Comparison of ENCODE assay signal across 9 cellular contexts in the genomic region with DNA sequence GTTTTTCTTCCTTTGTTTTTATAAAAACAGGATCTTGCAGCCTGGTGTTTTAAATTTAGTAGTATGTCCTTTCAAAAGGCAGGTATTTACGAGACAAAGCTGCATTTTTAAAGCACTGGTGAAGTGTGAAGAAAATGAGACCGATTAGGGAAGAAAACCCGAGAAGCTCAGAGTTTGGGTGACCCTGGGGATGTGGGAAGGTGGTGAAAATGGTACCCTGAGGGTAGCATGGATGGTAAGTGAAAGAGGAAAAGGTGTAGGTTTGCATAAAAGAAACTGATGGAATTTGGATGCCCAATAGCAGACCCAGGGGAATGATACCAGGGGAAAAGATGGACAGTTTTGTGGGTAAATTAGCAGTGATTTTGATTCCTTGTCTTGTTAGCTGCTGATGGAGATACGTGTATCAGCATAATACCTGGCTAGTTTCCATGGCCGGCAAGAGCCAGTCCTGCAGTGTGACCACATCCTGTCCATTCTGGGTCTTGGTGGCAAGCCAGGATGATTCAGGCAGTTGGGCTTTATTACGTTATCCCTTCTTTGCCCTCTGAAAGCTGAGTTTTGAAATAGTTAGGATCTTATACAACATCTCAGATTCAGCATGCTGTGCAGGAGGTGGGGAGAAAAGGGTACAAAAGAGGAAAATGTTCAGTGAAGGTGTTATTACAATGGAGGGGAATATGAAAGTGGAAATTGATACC. TPM values are rescaled to one million over a fixed set of nuclear protein-coding genes. Genes with fewer than 3 reads are reported as not detected.
DNase-seq lines count a peak whose midpoint lies in the region; ATAC-seq and TF ChIP-seq lines count a peak whose summit lies in the region.
"Had no signal": no experiment of that assay in that cellular context is flagged by ENCODE, and none has a peak within 500 bp of the region (broad histone marks: within the 10 kb centered on the region; RNA-seq: fewer than 3 reads in every experiment).

No MANE protein-coding gene starts in this region.

- H3K4me3 ChIP-seq in endodermal cell (ENCODE audit: low read length): no peak overlapping the region
- peak overlapping the region; percentile 18 for H3K4me3 ChIP-seq in neural cell (ENCODE audit: low read length)
- H3K4me3 ChIP-seq: SK-N-MC had no signal

- H3K4me1 Mint-ChIP-seq in endodermal cell: peaks cover 27% of the 10 kb centered on the region

- no peaks in the 10 kb centered on the region for H3K9me3 ChIP-seq in endodermal cell (ENCODE audit: control insufficient read depth, low read length)
- H3K9me3 ChIP-seq in neural cell (ENCODE audit: low read length): no peaks in the 10 kb centered on the region

- H3K9ac ChIP-seq in endodermal cell (ENCODE audit: extremely low read depth, low read length, poor library complexity, severe bottlenecking): no peak overlapping the region
- H3K9ac ChIP-seq in neural cell (ENCODE audit: low read length): no peak overlapping the region

- peaks cover 23% of the 10 kb centered on the region for H3K36me3 Mint-ChIP-seq in endodermal cell (ENCODE audit: low read depth)

- H3K27me3 Mint-ChIP-seq in endodermal cell (ENCODE audit: insufficient read depth): no peaks in the 10 kb centered on the region

- H2AFZ ChIP-seq in neural cell (ENCODE audit: low read depth, low read length): no peak overlapping the region

- no peaks in the 10 kb centered on the region for H4K20me1 ChIP-seq in neural cell (ENCODE audit: insufficient read depth)

- H3K9me3 Mint-ChIP-seq in endodermal cell: no peaks in the 10 kb centered on the region

- H3K4me1 ChIP-seq in endodermal cell (ENCODE audit: control insufficient read depth, insufficient read depth, low read length): peaks cover 7% of the 10 kb centered on the region

- no peaks in the 10 kb centered on the region for H3K9me2 ChIP-seq in neural cell (ENCODE audit: insufficient read depth, low read length)

- H3K27ac ChIP-seq in endodermal cell (ENCODE audit: low read depth, low read length): no peak overlapping the region
- no peak overlapping the region for H3K27ac ChIP-seq in neural cell (ENCODE audit: low read length)
- H3K27ac ChIP-seq: SK-N-MC had no signal

- no peak overlapping the region for H3K4me3 Mint-ChIP-seq in endodermal cell

- TF ChIP-seq CTCF in endodermal cell (conservative IDR thresholded peaks at IDR 0.05) (no peak), neural cell (IDR thresholded peaks at IDR 0.05; ENCODE audit: poor library complexity, severe bottlenecking) (no peak)

- peak; percentile 35 for DNase-seq in NOMO-1 treated with dmso at 0.1 percent for 144 hours (lab: John Stamatoyannopoulos, UW; ENCODE audit: unreplicated experiment)
- peak; percentile 51 for DNase-seq in endodermal cell

- H3K36me3 ChIP-seq in endodermal cell (ENCODE audit: control insufficient read depth, insufficient read depth, low read length) (no peaks in the 10 kb centered on the region), neural cell (ENCODE audit: insufficient read depth, low read length) (peaks cover 6% of the 10 kb centered on the region)

- H3K27me3 ChIP-seq in endodermal cell (ENCODE audit: control insufficient read depth, insufficient read depth, low read length, poor library complexity, severe bottlenecking): no peaks in the 10 kb centered on the region
- H3K27me3 ChIP-seq in neural cell (ENCODE audit: insufficient read depth, low read depth, low read length): no peaks in the 10 kb centered on the region

- peak; percentile 47 for ATAC-seq in GM21619 (IDR thresholded peaks at IDR 0.05; ENCODE audit: unreplicated experiment)
- no peak for ATAC-seq in GM18907 (IDR thresholded peaks at IDR 0.05; ENCODE audit: unreplicated experiment)
- no peak for ATAC-seq in HG03175 (IDR thresholded peaks at IDR 0.05; ENCODE audit: unreplicated experiment)
- no peak for ATAC-seq in HG03565 (IDR thresholded peaks at IDR 0.05; ENCODE audit: unreplicated experiment)
- ATAC-seq in GM18519 (IDR thresholded peaks at IDR 0.05; ENCODE audit: low FRiP score, unreplicated experiment): no peak

- no peak overlapping the region for H3K4me2 ChIP-seq in neural cell (ENCODE audit: low read length)

- H3K27ac Mint-ChIP-seq in endodermal cell: peak overlapping the region; percentile 8

- TF ChIP-seq RAD21 in neural cell (conservative IDR thresholded peaks at IDR 0.05): no peak

- 85 to 86% methylated on average over 5 to 6 of the region's 6 CpGs for WGBS in endodermal cell (ENCODE audit: insufficient coverage in 1 of 2, insufficient read length in 1 of 2), 2 experiments

- no peak for TF ChIP-seq EP300 in neural cell (conservative IDR thresholded peaks at IDR 0.05; ENCODE audit: poor library complexity, severe bottlenecking)

- peaks cover 68% of the 10 kb centered on the region for H3K79me2 ChIP-seq in neural cell (replicated peaks; ENCODE audit: insufficient read depth, low read length)

- H3F3A ChIP-seq in neural cell (ENCODE audit: insufficient read depth, low read length, poor library complexity, severe bottlenecking): no peaks in the 10 kb centered on the region

TF ChIP-seq in neural cell, 6 proteins besides CTCF, POLR2A, EP300 and RAD21:
- TF ChIP-seq EZH2 (IDR thresholded peaks at IDR 0.05; ENCODE audit: borderline replicate concordance, insufficient read depth, low read length, poor library complexity, severe bottlenecking) (no peak), SMC3 (conservative IDR thresholded peaks at IDR 0.05; ENCODE audit: poor library complexity) (no peak), REST (IDR thresholded peaks at IDR 0.05; ENCODE audit: borderline replicate concordance) (no peak), POLR2AphosphoS5 (IDR thresholded peaks at IDR 0.05) (no peak), MXI1 (conservative IDR thresholded peaks at IDR 0.05; ENCODE audit: poor library complexity, severe bottlenecking) (no peak), TAF1 (IDR thresholded peaks at IDR 0.05; ENCODE audit: low read depth) (no peak)

RNA-seq across cellular contexts. Expression of gene BICD1, which starts 8.9 kb away (rescaled TPM):
- 100 to 1,000 TPM in 1 of 2 donors, 10 to 100 TPM in 1; 56.0 to 101 TPM for total RNA-seq in endodermal cell
- polyA plus RNA-seq in endodermal cell (2013, experiment 1 of 2): 24.8 TPM
- polyA plus RNA-seq in endodermal cell (2013, experiment 2 of 2): 21.9 TPM
- 33.8 and 41.1 TPM in 2 replicates for polyA plus RNA-seq in neural cell
- 85.7 and 118 TPM in 2 replicates for polyA minus RNA-seq in neural cell
